2 cellular contexts compared by ENCODE assay signal in the genomic region with DNA sequence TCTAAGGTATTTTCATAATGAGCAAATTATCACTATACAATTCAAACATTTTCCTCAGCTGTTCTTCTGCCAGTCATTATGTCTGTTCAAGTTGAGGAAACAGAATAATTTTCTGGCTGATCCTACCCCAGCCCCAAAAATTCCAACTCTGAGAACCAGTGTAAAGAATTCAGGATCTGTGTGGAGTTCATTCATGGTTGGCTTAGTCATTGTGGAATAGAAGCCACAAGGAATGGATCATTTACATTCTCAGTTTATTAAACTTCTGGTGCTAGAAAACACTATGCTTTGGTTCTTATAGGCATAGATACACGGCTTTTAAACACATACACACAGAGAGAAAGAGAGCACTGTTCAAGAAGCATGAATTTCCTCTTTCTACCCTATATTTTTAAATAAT.
TF ChIP-seq lines count a peak whose summit lies in the region.

No MANE protein-coding gene starts in this region.

TF ChIP-seq in SK-N-SH treated with all-trans-retinoic acid at 6 μM for 48 hours, 23 proteins besides CTCF, POLR2A, EP300 and RAD21 (continued from another document):
- TF ChIP-seq, protein P1, sequence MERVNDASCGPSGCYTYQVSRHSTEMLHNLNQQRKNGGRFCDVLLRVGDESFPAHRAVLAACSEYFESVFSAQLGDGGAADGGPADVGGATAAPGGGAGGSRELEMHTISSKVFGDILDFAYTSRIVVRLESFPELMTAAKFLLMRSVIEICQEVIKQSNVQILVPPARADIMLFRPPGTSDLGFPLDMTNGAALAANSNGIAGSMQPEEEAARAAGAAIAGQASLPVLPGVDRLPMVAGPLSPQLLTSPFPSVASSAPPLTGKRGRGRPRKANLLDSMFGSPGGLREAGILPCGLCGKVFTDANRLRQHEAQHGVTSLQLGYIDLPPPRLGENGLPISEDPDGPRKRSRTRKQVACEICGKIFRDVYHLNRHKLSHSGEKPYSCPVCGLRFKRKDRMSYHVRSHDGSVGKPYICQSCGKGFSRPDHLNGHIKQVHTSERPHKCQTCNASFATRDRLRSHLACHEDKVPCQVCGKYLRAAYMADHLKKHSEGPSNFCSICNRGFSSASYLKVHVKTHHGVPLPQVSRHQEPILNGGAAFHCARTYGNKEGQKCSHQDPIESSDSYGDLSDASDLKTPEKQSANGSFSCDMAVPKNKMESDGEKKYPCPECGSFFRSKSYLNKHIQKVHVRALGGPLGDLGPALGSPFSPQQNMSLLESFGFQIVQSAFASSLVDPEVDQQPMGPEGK (CRISPR knock-in tag; IDR thresholded peaks at IDR 0.05; ENCODE audit: borderline replicate concordance): no peak
- no peak for TF ChIP-seq ZNF8 (CRISPR knock-in tag; IDR thresholded peaks at IDR 0.05)
- no peak for TF ChIP-seq PPARA (CRISPR knock-in tag; IDR thresholded peaks at IDR 0.05; ENCODE audit: borderline replicate concordance)
- TF ChIP-seq, protein P2, sequence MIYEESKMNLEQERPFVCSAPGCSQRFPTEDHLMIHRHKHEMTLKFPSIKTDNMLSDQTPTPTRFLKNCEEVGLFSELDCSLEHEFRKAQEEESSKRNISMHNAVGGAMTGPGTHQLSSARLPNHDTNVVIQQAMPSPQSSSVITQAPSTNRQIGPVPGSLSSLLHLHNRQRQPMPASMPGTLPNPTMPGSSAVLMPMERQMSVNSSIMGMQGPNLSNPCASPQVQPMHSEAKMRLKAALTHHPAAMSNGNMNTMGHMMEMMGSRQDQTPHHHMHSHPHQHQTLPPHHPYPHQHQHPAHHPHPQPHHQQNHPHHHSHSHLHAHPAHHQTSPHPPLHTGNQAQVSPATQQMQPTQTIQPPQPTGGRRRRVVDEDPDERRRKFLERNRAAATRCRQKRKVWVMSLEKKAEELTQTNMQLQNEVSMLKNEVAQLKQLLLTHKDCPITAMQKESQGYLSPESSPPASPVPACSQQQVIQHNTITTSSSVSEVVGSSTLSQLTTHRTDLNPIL (CRISPR knock-in tag; IDR thresholded peaks at IDR 0.05; ENCODE audit: low read depth): no peak
- no peak for TF ChIP-seq CSDC2 (CRISPR knock-in tag; IDR thresholded peaks at IDR 0.05)
- TF ChIP-seq BACH2 (CRISPR knock-in tag; IDR thresholded peaks at IDR 0.05; ENCODE audit: borderline replicate concordance): no peak
- TF ChIP-seq ZC3H10 (CRISPR knock-in tag; IDR thresholded peaks at IDR 0.05): no peak
- no peak for TF ChIP-seq TCF4 (CRISPR knock-in tag; IDR thresholded peaks at IDR 0.05; ENCODE audit: borderline replicate concordance)
- TF ChIP-seq, protein P3, sequence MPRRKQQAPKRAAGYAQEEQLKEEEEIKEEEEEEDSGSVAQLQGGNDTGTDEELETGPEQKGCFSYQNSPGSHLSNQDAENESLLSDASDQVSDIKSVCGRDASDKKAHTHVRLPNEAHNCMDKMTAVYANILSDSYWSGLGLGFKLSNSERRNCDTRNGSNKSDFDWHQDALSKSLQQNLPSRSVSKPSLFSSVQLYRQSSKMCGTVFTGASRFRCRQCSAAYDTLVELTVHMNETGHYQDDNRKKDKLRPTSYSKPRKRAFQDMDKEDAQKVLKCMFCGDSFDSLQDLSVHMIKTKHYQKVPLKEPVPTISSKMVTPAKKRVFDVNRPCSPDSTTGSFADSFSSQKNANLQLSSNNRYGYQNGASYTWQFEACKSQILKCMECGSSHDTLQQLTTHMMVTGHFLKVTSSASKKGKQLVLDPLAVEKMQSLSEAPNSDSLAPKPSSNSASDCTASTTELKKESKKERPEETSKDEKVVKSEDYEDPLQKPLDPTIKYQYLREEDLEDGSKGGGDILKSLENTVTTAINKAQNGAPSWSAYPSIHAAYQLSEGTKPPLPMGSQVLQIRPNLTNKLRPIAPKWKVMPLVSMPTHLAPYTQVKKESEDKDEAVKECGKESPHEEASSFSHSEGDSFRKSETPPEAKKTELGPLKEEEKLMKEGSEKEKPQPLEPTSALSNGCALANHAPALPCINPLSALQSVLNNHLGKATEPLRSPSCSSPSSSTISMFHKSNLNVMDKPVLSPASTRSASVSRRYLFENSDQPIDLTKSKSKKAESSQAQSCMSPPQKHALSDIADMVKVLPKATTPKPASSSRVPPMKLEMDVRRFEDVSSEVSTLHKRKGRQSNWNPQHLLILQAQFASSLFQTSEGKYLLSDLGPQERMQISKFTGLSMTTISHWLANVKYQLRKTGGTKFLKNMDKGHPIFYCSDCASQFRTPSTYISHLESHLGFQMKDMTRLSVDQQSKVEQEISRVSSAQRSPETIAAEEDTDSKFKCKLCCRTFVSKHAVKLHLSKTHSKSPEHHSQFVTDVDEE (CRISPR knock-in tag; IDR thresholded peaks at IDR 0.05): no peak
- no peak for TF ChIP-seq ZFP30 (CRISPR knock-in tag; IDR thresholded peaks at IDR 0.05)
- TF ChIP-seq ZNF565 (CRISPR knock-in tag; conservative IDR thresholded peaks at IDR 0.05; ENCODE audit: low read depth): no peak

TF ChIP-seq in GM23338, 12 proteins besides CTCF, POLR2A, EP300 and RAD21:
- TF ChIP-seq, protein P4, sequence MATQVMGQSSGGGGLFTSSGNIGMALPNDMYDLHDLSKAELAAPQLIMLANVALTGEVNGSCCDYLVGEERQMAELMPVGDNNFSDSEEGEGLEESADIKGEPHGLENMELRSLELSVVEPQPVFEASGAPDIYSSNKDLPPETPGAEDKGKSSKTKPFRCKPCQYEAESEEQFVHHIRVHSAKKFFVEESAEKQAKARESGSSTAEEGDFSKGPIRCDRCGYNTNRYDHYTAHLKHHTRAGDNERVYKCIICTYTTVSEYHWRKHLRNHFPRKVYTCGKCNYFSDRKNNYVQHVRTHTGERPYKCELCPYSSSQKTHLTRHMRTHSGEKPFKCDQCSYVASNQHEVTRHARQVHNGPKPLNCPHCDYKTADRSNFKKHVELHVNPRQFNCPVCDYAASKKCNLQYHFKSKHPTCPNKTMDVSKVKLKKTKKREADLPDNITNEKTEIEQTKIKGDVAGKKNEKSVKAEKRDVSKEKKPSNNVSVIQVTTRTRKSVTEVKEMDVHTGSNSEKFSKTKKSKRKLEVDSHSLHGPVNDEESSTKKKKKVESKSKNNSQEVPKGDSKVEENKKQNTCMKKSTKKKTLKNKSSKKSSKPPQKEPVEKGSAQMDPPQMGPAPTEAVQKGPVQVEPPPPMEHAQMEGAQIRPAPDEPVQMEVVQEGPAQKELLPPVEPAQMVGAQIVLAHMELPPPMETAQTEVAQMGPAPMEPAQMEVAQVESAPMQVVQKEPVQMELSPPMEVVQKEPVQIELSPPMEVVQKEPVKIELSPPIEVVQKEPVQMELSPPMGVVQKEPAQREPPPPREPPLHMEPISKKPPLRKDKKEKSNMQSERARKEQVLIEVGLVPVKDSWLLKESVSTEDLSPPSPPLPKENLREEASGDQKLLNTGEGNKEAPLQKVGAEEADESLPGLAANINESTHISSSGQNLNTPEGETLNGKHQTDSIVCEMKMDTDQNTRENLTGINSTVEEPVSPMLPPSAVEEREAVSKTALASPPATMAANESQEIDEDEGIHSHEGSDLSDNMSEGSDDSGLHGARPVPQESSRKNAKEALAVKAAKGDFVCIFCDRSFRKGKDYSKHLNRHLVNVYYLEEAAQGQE (IDR thresholded peaks at IDR 0.05; ENCODE audit: unreplicated experiment): no peak
